In genomic region chr11:10856689-10857603, GRCh38 we compare ENCODE assay signal across 8 cellular contexts. TPM values are rescaled to one million over a fixed set of nuclear protein-coding genes. Genes with fewer than 3 reads are reported as not detected.
DNase-seq lines count a peak whose midpoint lies in the region; ATAC-seq lines count a peak whose summit lies in the region.

No MANE protein-coding gene starts in this region.

- peaks cover 39% of the 10 kb centered on the region for H3K36me3 Mint-ChIP-seq in activated CD4-positive, alpha-beta T cell treated with anti-CD3 and anti-CD28 coated beads, Interleukin-2, amount 10 ng/mL, durations not matched to agents 7 days and 5 days (ENCODE audit: low read depth)
- peaks cover 37% of the 10 kb centered on the region for H3K36me3 Mint-ChIP-seq in T-helper 2 cell treated with Interferon-gamma antibody and Interleukin-4, amounts not matched to agents 5 μg/mL and 100 μg/mL, for 36 hours (ENCODE audit: low read depth)

- peak overlapping the region; percentile 93 to 98 for H3K27ac ChIP-seq in aorta (ENCODE audit: low read depth in 1 of 2, low read length in 2 of 2)

- H3K4me3 Mint-ChIP-seq in activated CD4-positive, alpha-beta T cell treated with anti-CD3 and anti-CD28 coated beads, Interleukin-2, amount 10 ng/mL, durations not matched to agents 7 days and 5 days, result peak overlapping the region; percentile 100
- H3K4me3 Mint-ChIP-seq in T-helper 2 cell treated with Interferon-gamma antibody and Interleukin-4, amounts not matched to agents 5 μg/mL and 100 μg/mL, for 36 hours, result peak overlapping the region; percentile 94

- H3K4me3 ChIP-seq in aorta (ENCODE audit: low read length in 2 of 2), result peak overlapping the region; percentile 63 to 83

- H3K9me3 ChIP-seq in aorta (ENCODE audit: control insufficient read depth, low read length), result no peaks in the 10 kb centered on the region

- H3K27me3 Mint-ChIP-seq in activated CD4-positive, alpha-beta T cell treated with anti-CD3 and anti-CD28 coated beads, Interleukin-2, amount 10 ng/mL, durations not matched to agents 7 days and 5 days, result no peaks in the 10 kb centered on the region
- H3K27me3 Mint-ChIP-seq in T-helper 2 cell treated with Interferon-gamma antibody and Interleukin-4, amounts not matched to agents 5 μg/mL and 100 μg/mL, for 36 hours (ENCODE audit: low read depth), result no peaks in the 10 kb centered on the region

- 1% methylated on average over 22 of the region's 22 CpGs for WGBS in aorta, 2 donors

- no peaks in the 10 kb centered on the region for H3K4me1 ChIP-seq in aorta (ENCODE audit: control insufficient read depth in 1 of 2, insufficient read depth in 2 of 2, low read length in 2 of 2)

- peak; percentile 36 for DNase-seq in activated CD4-positive, alpha-beta T cell treated with anti-CD3 and anti-CD28 coated beads, Interleukin-2, amount 10 ng/mL, durations not matched to agents 7 days and 5 days
- no peak for DNase-seq in activated CD4-positive, alpha-beta T cell treated with anti-CD3 and anti-CD28 coated beads for 4 hours
- DNase-seq in HuH-7 (ENCODE audit: low spot score) (peak; percentile 36), mucosa of gallbladder (ENCODE audit: low spot score) (peak; percentile 45), aorta (no peak)
- DNase-seq in T-helper 2 cell treated with Interferon-gamma antibody and Interleukin-4, amounts not matched to agents 5 μg/mL and 100 μg/mL, for 36 hours (ENCODE audit: low spot score), result no peak

- intact Hi-C loops in aorta (cut with DNase I), result loop anchor here in 1 of 2 donors (5.0 kb wide), 1 partner anchor 50 kb away; the partner anchor contains the start of gene EIF4G2

- peaks cover 45% of the 10 kb centered on the region for H3K4me1 Mint-ChIP-seq in activated CD4-positive, alpha-beta T cell treated with anti-CD3 and anti-CD28 coated beads, Interleukin-2, amount 10 ng/mL, durations not matched to agents 7 days and 5 days
- peaks cover 35% of the 10 kb centered on the region for H3K4me1 Mint-ChIP-seq in T-helper 2 cell treated with Interferon-gamma antibody and Interleukin-4, amounts not matched to agents 5 μg/mL and 100 μg/mL, for 36 hours (ENCODE audit: low read depth)

- H3K27ac Mint-ChIP-seq in activated CD4-positive, alpha-beta T cell treated with anti-CD3 and anti-CD28 coated beads, Interleukin-2, amount 10 ng/mL, durations not matched to agents 7 days and 5 days, result peak overlapping the region; percentile 100
- peak overlapping the region; percentile 96 for H3K27ac Mint-ChIP-seq in T-helper 2 cell treated with Interferon-gamma antibody and Interleukin-4, amounts not matched to agents 5 μg/mL and 100 μg/mL, for 36 hours

- H3K27me3 ChIP-seq in aorta (ENCODE audit: control insufficient read depth in 1 of 2, insufficient read depth in 2 of 2, low read length in 1 of 2), result no peaks in the 10 kb centered on the region

- CTCF ChIA-PET in activated CD4-positive, alpha-beta T cell treated with anti-CD3 and anti-CD28 coated beads, Interleukin-2, amount 10 ng/mL, durations not matched to agents 7 days and 5 days (lab: Charles Lee), result interaction anchor here (1.8 to 2.7 kb wide), 2 partner anchors 22 to 48 kb away, joined by 5 to 9 read pairs; partner anchors contain the start of gene EIF4G2

- peaks cover 4% of the 10 kb centered on the region for H3K9me3 Mint-ChIP-seq in activated CD4-positive, alpha-beta T cell treated with anti-CD3 and anti-CD28 coated beads, Interleukin-2, amount 10 ng/mL, durations not matched to agents 7 days and 5 days
- no peaks in the 10 kb centered on the region for H3K9me3 Mint-ChIP-seq in T-helper 2 cell treated with Interferon-gamma antibody and Interleukin-4, amounts not matched to agents 5 μg/mL and 100 μg/mL, for 36 hours

- ATAC-seq in GM21619 (IDR thresholded peaks at IDR 0.05; ENCODE audit: unreplicated experiment) (peak; percentile 11), esophagus mucosa (peak; percentile 3), aorta (ENCODE audit: low FRiP score) (peak; percentile 1)

- peaks cover 0 to 6% of the 10 kb centered on the region in 2 donors for H3K36me3 ChIP-seq in aorta (ENCODE audit: control insufficient read depth in 1 of 2, insufficient read depth in 2 of 2, low read length in 1 of 2)

- POLR2A ChIA-PET in activated CD4-positive, alpha-beta T cell treated with anti-CD3 and anti-CD28 coated beads, Interleukin-2, amount 10 ng/mL, durations not matched to agents 7 days and 5 days (lab: Charles Lee), result interaction anchor here (1.0 kb wide), 1 partner anchor 48 kb away, joined by 7 read pairs; the partner anchor contains the start of gene EIF4G2

RNA-seq across cellular contexts. Expression of gene ZBED5, which starts 0.9 kb away (rescaled TPM):
- 10 to 100 TPM; 57.1 to 57.5 TPM for total RNA-seq in activated CD4-positive, alpha-beta T cell treated with anti-CD3 and anti-CD28 coated beads, Interleukin-2, amount 10 ng/mL, durations not matched to agents 7 days and 5 days
- 16.5 TPM for total RNA-seq in esophagus mucosa
- 39.1 TPM for total RNA-seq in mucosa of gallbladder
- total RNA-seq in aorta, result 10 to 100 TPM; 48.4 to 63.8 TPM
- polyA plus RNA-seq in aorta, result 10 to 100 TPM; 16.5 to 58.8 TPM

RNA-seq across cellular contexts. Expression of gene EIF4G2, which starts 48.2 kb away (rescaled TPM):
- total RNA-seq in activated CD4-positive, alpha-beta T cell treated with anti-CD3 and anti-CD28 coated beads, Interleukin-2, amount 10 ng/mL, durations not matched to agents 7 days and 5 days, result 100 to 1,000 TPM; 650 to 817 TPM
- 1,012 TPM for total RNA-seq in esophagus mucosa
- total RNA-seq in mucosa of gallbladder, result 1,058 TPM
- total RNA-seq in aorta, result 100 to 1,000 TPM; 615 to 752 TPM
- polyA plus RNA-seq in aorta, result 100 to 1,000 TPM; 265 to 269 TPM

Comparison
In these comparisons a context has a peak if more than half of its experiments do, and no peak if none do; other contexts are left out.
1. DNase-seq: peak in activated CD4-positive, alpha-beta T cell treated with anti-CD3 and anti-CD28 coated beads, Interleukin-2, amount 10 ng/mL, durations not matched to agents 7 days and 5 days (single experiment), HuH-7 (single experiment) and mucosa of gallbladder (single experiment); none in activated CD4-positive, alpha-beta T cell treated with anti-CD3 and anti-CD28 coated beads for 4 hours (0 of 2), T-helper 2 cell treated with Interferon-gamma antibody and Interleukin-4, amounts not matched to agents 5 μg/mL and 100 μg/mL, for 36 hours (single experiment) and aorta (0 of 2).
2. Peak in every context shown above with its lines, with median percentiles within 50 percentile points of each other: ATAC-seq.